8 cellular contexts compared by ENCODE assay signal in genomic region chr3:10248184-10248983, GRCh38. TPM values are rescaled to one million over a fixed set of nuclear protein-coding genes. Genes with fewer than 3 reads are reported as not detected.
A peak's percentile ranks its signal among the peaks of the same experiment; 100 is the strongest.
DNase-seq lines count a peak whose midpoint lies in the region; ATAC-seq and TF ChIP-seq lines count a peak whose summit lies in the region.

A gene with protein sequence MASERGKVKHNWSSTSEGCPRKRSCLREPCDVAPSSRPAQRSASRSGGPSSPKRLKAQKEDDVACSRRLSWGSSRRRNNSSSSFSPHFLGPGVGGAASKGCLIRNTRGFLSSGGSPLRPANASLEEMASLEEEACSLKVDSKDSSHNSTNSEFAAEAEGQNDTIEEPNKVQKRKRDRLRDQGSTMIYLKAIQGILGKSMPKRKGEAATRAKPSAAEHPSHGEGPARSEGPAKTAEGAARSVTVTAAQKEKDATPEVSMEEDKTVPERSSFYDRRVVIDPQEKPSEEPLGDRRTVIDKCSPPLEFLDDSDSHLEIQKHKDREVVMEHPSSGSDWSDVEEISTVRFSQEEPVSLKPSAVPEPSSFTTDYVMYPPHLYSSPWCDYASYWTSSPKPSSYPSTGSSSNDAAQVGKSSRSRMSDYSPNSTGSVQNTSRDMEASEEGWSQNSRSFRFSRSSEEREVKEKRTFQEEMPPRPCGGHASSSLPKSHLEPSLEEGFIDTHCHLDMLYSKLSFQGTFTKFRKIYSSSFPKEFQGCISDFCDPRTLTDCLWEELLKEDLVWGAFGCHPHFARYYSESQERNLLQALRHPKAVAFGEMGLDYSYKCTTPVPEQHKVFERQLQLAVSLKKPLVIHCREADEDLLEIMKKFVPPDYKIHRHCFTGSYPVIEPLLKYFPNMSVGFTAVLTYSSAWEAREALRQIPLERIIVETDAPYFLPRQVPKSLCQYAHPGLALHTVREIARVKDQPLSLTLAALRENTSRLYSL (plus strand): TSS chr3:10248459. CDS start chr3:10249201, 742 bp downstream.

- in situ Hi-C loops in Panc1 (cut with HindIII; ENCODE audit: low pct_unique_long_range_greater_than_20kb, low sequenced_read_pairs), result loop anchor here (10.0 kb wide), 1 partner anchor 84 kb away; the partner anchor contains the start of gene IRAK2

- peak within 1 kb of the TSS; percentile 45 for H2AFZ ChIP-seq in KMS-11 (ENCODE audit: low read depth)

- CTCF ChIA-PET in Panc1 (lab: Charles Lee), result interaction anchor here (0.6 kb wide), 1 partner anchor 291 kb away, joined by 5 read pairs; no protein-coding TSS in a partner anchor

- H3K9ac ChIP-seq in KMS-11 (peak within 1 kb of the TSS; percentile 90), muscle layer of colon (ENCODE audit: low read length) (peak within 1 kb of the TSS; percentile 59)

- H3K4me2 ChIP-seq in KMS-11, result peak within 1 kb of the TSS; percentile 76

- H3K79me2 ChIP-seq in KMS-11 (ENCODE audit: insufficient read depth, low read depth), result peaks cover 36% of the 10 kb centered on the region

- POLR2A ChIA-PET in Panc1 (lab: Charles Lee), result no interaction called here

- ATAC-seq in GM21786 (IDR thresholded peaks at IDR 0.05; ENCODE audit: unreplicated experiment), result peak; percentile 95
- ATAC-seq in Panc1, result peak; percentile 98
- peak; percentile 99 for ATAC-seq in esophagus mucosa

- peak within 1 kb of the TSS; percentile 74 for H3K27ac ChIP-seq in KMS-11
- H3K27ac ChIP-seq in Panc1 (ENCODE audit: low read length), result peak within 1 kb of the TSS; percentile 85
- H3K27ac ChIP-seq in muscle layer of colon (ENCODE audit: low read depth, low read length), result peak within 1 kb of the TSS; percentile 59

- BruUV-seq in Panc1 (replicated peaks; lab: Mats Ljungman, UMichigan), result no TSS peak

- H4K20me1 ChIP-seq in KMS-11 (ENCODE audit: insufficient read depth), result no peaks in the 10 kb centered on the region

- TF ChIP-seq CTCF in KMS-11 (conservative IDR thresholded peaks at IDR 0.05; ENCODE audit: low read depth, low read length), result no peak
- TF ChIP-seq CTCF in Panc1 (IDR thresholded peaks at IDR 0.05), result no peak

- peak within 1 kb of the TSS; percentile 21 for H3K4me3 ChIP-seq in KMS-11 (IDR thresholded peaks at IDR 0.05; ENCODE audit: insufficient read depth, low read depth, low read length)
- peak within 1 kb of the TSS; percentile 88 for H3K4me3 ChIP-seq in Panc1 (ENCODE audit: low read depth in 2 of 2, low read length in 2 of 2)
- H3K4me3 ChIP-seq in muscle layer of colon (ENCODE audit: low read depth in 1 of 2, low read length in 2 of 2), result peak within 1 kb of the TSS; percentile 57 to 93

- peaks cover 82% of the 10 kb centered on the region for H3K36me3 Mint-ChIP-seq in activated T-cell treated with anti-CD3 and anti-CD28 coated beads, Interleukin-2, amount 50 U/mL, for 24 hours (ENCODE audit: low read depth)

- H3K36me3 ChIP-seq in KMS-11 (ENCODE audit: insufficient read depth) (no peaks in the 10 kb centered on the region), Panc1 (ENCODE audit: control insufficient read depth, insufficient read depth, low read length) (no peaks in the 10 kb centered on the region; the same call in none of the 2 replicates), muscle layer of colon (ENCODE audit: insufficient read depth, low read length) (peaks cover 12% of the 10 kb centered on the region)

- peak within 1 kb of the TSS; percentile 99 for H3K27ac Mint-ChIP-seq in activated T-cell treated with anti-CD3 and anti-CD28 coated beads, Interleukin-2, amount 50 U/mL, for 24 hours

- H3K4me1 ChIP-seq in KMS-11 (ENCODE audit: low read depth, poor library complexity, severe bottlenecking), result peaks cover 20% of the 10 kb centered on the region
- H3K4me1 ChIP-seq in Panc1 (ENCODE audit: control insufficient read depth, insufficient read depth, low read length), result peaks cover 4% of the 10 kb centered on the region
- H3K4me1 ChIP-seq in muscle layer of colon (ENCODE audit: insufficient read depth, low read length), result peaks cover 19% of the 10 kb centered on the region

- no peaks in the 10 kb centered on the region for H3K27me3 ChIP-seq in KMS-11 (ENCODE audit: insufficient read depth, low read depth)
- no peaks in the 10 kb centered on the region for H3K27me3 ChIP-seq in Panc1 (ENCODE audit: control insufficient read depth, insufficient read depth, low read length)
- no peaks in the 10 kb centered on the region for H3K27me3 ChIP-seq in muscle layer of colon (ENCODE audit: control insufficient read depth in 1 of 2, insufficient read depth in 2 of 2, low read length in 2 of 2)

- no peaks in the 10 kb centered on the region for H3K27me3 Mint-ChIP-seq in activated T-cell treated with anti-CD3 and anti-CD28 coated beads, Interleukin-2, amount 50 U/mL, for 24 hours

- H3K4me3 Mint-ChIP-seq in activated T-cell treated with anti-CD3 and anti-CD28 coated beads, Interleukin-2, amount 50 U/mL, for 24 hours, result peak within 1 kb of the TSS; percentile 96

- peaks cover 20% of the 10 kb centered on the region for H3K9me3 Mint-ChIP-seq in activated T-cell treated with anti-CD3 and anti-CD28 coated beads, Interleukin-2, amount 50 U/mL, for 24 hours

- intact Hi-C loops in Panc1 (cut with micrococcal nuclease; ENCODE audit: unreplicated experiment), result no loop called here

- H3K9me3 ChIP-seq in Panc1 (ENCODE audit: control insufficient read depth, insufficient read depth, low read depth, low read length), result peaks cover 7% of the 10 kb centered on the region
- no peaks in the 10 kb centered on the region for H3K9me3 ChIP-seq in muscle layer of colon (ENCODE audit: low read length)

- peak; percentile 76 for DNase-seq in DMS79 treated with DMSO at 0.1 percent for 48 hours (lab: John Stamatoyannopoulos, UW)
- peak; percentile 77 for DNase-seq in Panc1 (ENCODE audit: low read depth, low spot score)
- peak; percentile 93 for DNase-seq in activated T-cell treated with anti-CD3 and anti-CD28 coated beads, Interleukin-2, amount 50 U/mL, for 24 hours
- peak; percentile 76 to 84 for DNase-seq in stimulated activated CD8-positive, alpha-beta memory T cell treated with anti-CD3 and anti-CD28 coated beads, Interleukin-7, amount 100 ng/mL, for 1 hour (ENCODE audit: low read depth in 2 of 2)

- H3K4me1 Mint-ChIP-seq in activated T-cell treated with anti-CD3 and anti-CD28 coated beads, Interleukin-2, amount 50 U/mL, for 24 hours (ENCODE audit: low read depth), result peaks cover 69% of the 10 kb centered on the region

RNA-seq across cellular contexts. Expression of the gene that starts here (rescaled TPM):
- 30.4 TPM for total RNA-seq in Panc1 (2021; ENCODE audit: unreplicated experiment)
- polyA plus RNA-seq in Panc1 (2012; ENCODE audit: insufficient read length), result 19.4 TPM
- 16.9 TPM for total RNA-seq in esophagus mucosa

Comparison
In these comparisons a context has a peak if more than half of its experiments do, and no peak if none do; other contexts are left out.
1. Peak in every context shown above with its lines: DNase-seq, ATAC-seq, H3K4me3 ChIP-seq and H3K27ac ChIP-seq.
2. H3K4me3 ChIP-seq: peak in every context shown above with its lines; median percentile 88 in Panc1; 75 in muscle layer of colon; 21 in KMS-11.